ENCODE assay signal across 19 cellular contexts in genomic region chr14:24330973-24331674, GRCh38. TPM values are rescaled to one million over a fixed set of nuclear protein-coding genes. Genes with fewer than 3 reads are reported as not detected.
DNase-seq lines count a peak whose midpoint lies in the region; ATAC-seq, FAIRE-seq and TF ChIP-seq lines count a peak whose summit lies in the region.
"Had no signal": no experiment of that assay in that cellular context is flagged by ENCODE, and none has a peak within 500 bp of the region (broad histone marks: within the 10 kb centered on the region; RNA-seq: fewer than 3 reads in every experiment).

No MANE protein-coding gene starts in this region.

- peaks cover 73 to 89% (median 79%) of the 10 kb centered on the region in 3 donors for H3K4me1 Mint-ChIP-seq in CD8-positive, alpha-beta memory T cell

- peak overlapping the region in 3 of 7 donors; percentile 23 to 63 (median 37) for H3K4me3 Mint-ChIP-seq in CD8-positive, alpha-beta memory T cell

- H3K4me1 ChIP-seq in BLaER1 treated with 17β-estradiol and CSF1 and Interleukin-3, amounts not matched to agents 10 nM and 100 nM, result peaks cover 83 to 97% (median 89%) of the 10 kb centered on the region in 10 experiments
- peaks cover 74% of the 10 kb centered on the region for H3K4me1 ChIP-seq in CD8-positive, alpha-beta memory T cell (ENCODE audit: insufficient read depth, low read length)
- peaks cover 18% of the 10 kb centered on the region for H3K4me1 ChIP-seq in GM12878 (ENCODE audit: control insufficient read depth, insufficient read depth, low read length)
- peaks cover 31% of the 10 kb centered on the region for H3K4me1 ChIP-seq in mesenchymal stem cell (ENCODE audit: control insufficient read depth, insufficient read depth, low read depth, low read length)
- peaks cover 5% of the 10 kb centered on the region; the same call in 1 of the 2 replicates for H3K4me1 ChIP-seq in PC-3 (ENCODE audit: insufficient read depth, low read length)

- POLR2A ChIA-PET in CD8-positive, alpha-beta memory T cell (lab: Charles Lee), result interaction anchor here (0.5 to 2.6 kb wide), 2 partner anchors 20 to 110 kb away, joined by 3 to 9 read pairs; partner anchors contain the start of gene LTB4R
- POLR2A ChIA-PET in GM12878 (lab: Charles Lee), result no interaction called here
- POLR2A ChIA-PET in PC-3 (lab: Charles Lee; ENCODE audit: unreplicated experiment), result interaction anchor here (0.7 kb wide), 1 partner anchor 107 kb away, joined by 5 read pairs; no protein-coding TSS in a partner anchor

- peak overlapping the region; percentile 6 for H4K91ac ChIP-seq in mesenchymal stem cell (ENCODE audit: low read length)

- no peak overlapping the region for H2BK15ac ChIP-seq in mesenchymal stem cell (ENCODE audit: low read depth, poor library complexity, severe bottlenecking)

- H3K36me3 Mint-ChIP-seq in CD8-positive, alpha-beta memory T cell, result peaks cover under 1 to 4% (median 1%) of the 10 kb centered on the region in 3 donors

- no peak overlapping the region for H3K27ac ChIP-seq in BLaER1 treated with 17β-estradiol and CSF1 and Interleukin-3, amounts not matched to agents 10 nM and 100 nM
- no peak overlapping the region for H3K27ac ChIP-seq in CD8-positive, alpha-beta memory T cell (ENCODE audit: low read depth, low read length)
- H3K27ac ChIP-seq in GM12878 (ENCODE audit: control insufficient read depth, insufficient read depth), result no peak overlapping the region
- H3K27ac ChIP-seq in mesenchymal stem cell (ENCODE audit: low read length, poor library complexity, severe bottlenecking), result no peak overlapping the region
- H3K27ac ChIP-seq in PC-3 (ENCODE audit: low read length), result no peak overlapping the region
- H3K27ac ChIP-seq: C4-2B, PC-9 had no signal

- TF ChIP-seq CTCF in GM12878 (IDR thresholded peaks at IDR 0.05 in 2 of 3, conservative IDR thresholded peaks at IDR 0.05 in 1 of 3; ENCODE audit: control insufficient read depth in 2 of 3, extremely low read depth in 1 of 3, insufficient read depth in 1 of 3, low read depth in 3 of 3, low read length in 3 of 3) (no peak), PC-3 (conservative IDR thresholded peaks at IDR 0.05; ENCODE audit: low read depth, low read length) (no peak)

- no peak overlapping the region for H2AK5ac ChIP-seq in mesenchymal stem cell (ENCODE audit: low read length, severe bottlenecking)

- H2AFZ ChIP-seq in GM12878 (ENCODE audit: control insufficient read depth, low read depth, low read length), result no peak overlapping the region
- no peak overlapping the region for H2AFZ ChIP-seq in mesenchymal stem cell (ENCODE audit: low read depth, low read length)
- no peak overlapping the region for H2AFZ ChIP-seq in PC-3 (ENCODE audit: low read length)
- H2AFZ ChIP-seq: PC-9 had no signal

- no peaks in the 10 kb centered on the region for H3K9me3 Mint-ChIP-seq in CD8-positive, alpha-beta memory T cell

- peaks cover 21 to 22% of the 10 kb centered on the region in 2 donors for H3K27me3 Mint-ChIP-seq in CD8-positive, alpha-beta memory T cell

- peak overlapping the region in 10 of 11 experiments; percentile 75 to 96 (median 92); a peak in 19 of 22 replicates for H3K4me2 ChIP-seq in BLaER1 treated with 17β-estradiol and CSF1 and Interleukin-3, amounts not matched to agents 10 nM and 100 nM
- H3K4me2 ChIP-seq in GM12878 (ENCODE audit: control insufficient read depth, insufficient read depth), result no peak overlapping the region
- H3K4me2 ChIP-seq in mesenchymal stem cell (ENCODE audit: low read length, poor library complexity, severe bottlenecking), result no peak overlapping the region
- H3K4me2 ChIP-seq in PC-3 (ENCODE audit: low read length), result no peak overlapping the region
- H3K4me2 ChIP-seq: PC-9 had no signal

- peaks cover 39 to 53% (median 45%) of the 10 kb centered on the region in 11 experiments for H3K27me3 ChIP-seq in BLaER1 treated with 17β-estradiol and CSF1 and Interleukin-3, amounts not matched to agents 10 nM and 100 nM
- peaks cover 17% of the 10 kb centered on the region for H3K27me3 ChIP-seq in CD8-positive, alpha-beta memory T cell (ENCODE audit: insufficient read depth, low read length, poor library complexity, severe bottlenecking)
- H3K27me3 ChIP-seq in GM12878 (replicated peaks in 1 of 2; ENCODE audit: control insufficient read depth in 2 of 2, insufficient read depth in 2 of 2, low read length in 1 of 2) (peaks cover 2 to 12% of the 10 kb centered on the region in 2 experiments; a peak in 3 of 4 replicates), mesenchymal stem cell (ENCODE audit: control insufficient read depth in 1 of 2, insufficient read depth in 1 of 2, low read length in 2 of 2) (peaks cover 11 to 29% of the 10 kb centered on the region in 2 experiments), PC-3 (ENCODE audit: low read length) (no peaks in the 10 kb centered on the region)

- no peaks in the 10 kb centered on the region for H3F3A ChIP-seq in PC-3 (ENCODE audit: low read length, unreplicated experiment)

- peak overlapping the region in 6 of 8 donors; percentile 44 to 91 (median 82) for H3K27ac Mint-ChIP-seq in CD8-positive, alpha-beta memory T cell

- RAD21 ChIA-PET in GM12878 (lab: Charles Lee; ENCODE audit: unreplicated experiment), result interaction anchor here (0.7 to 5.0 kb wide), 5 partner anchors 20 to 106 kb away, joined by 3 to 141 read pairs (median 11); partner anchors contain the start of genes CBLN3, CIDEB, KHNYN and LTB4R

- TF ChIP-seq RAD21 in GM12878 (IDR thresholded peaks at IDR 0.05; ENCODE audit: insufficient read depth, low read depth, low read length), result no peak

- H3K14ac ChIP-seq in mesenchymal stem cell (ENCODE audit: low read length in 2 of 2), result no peak overlapping the region

- peaks cover 0 to 31% (median 11%) of the 10 kb centered on the region in 11 experiments; a peak in 10 of 22 replicates for H4K20me1 ChIP-seq in BLaER1 treated with 17β-estradiol and CSF1 and Interleukin-3, amounts not matched to agents 10 nM and 100 nM
- H4K20me1 ChIP-seq in GM12878 (ENCODE audit: control insufficient read depth, insufficient read depth), result no peaks in the 10 kb centered on the region
- no peaks in the 10 kb centered on the region for H4K20me1 ChIP-seq in PC-3 (ENCODE audit: low read length)

- DNase-seq in CD8-positive, alpha-beta memory T cell, result no peak
- DNase-seq in GM12878 (ENCODE audit: low read depth, low spot score), result no peak
- no peak for DNase-seq in mesenchymal stem cell
- DNase-seq in dedifferentiated amniotic fluid mesenchymal stem cell (ENCODE audit: extremely low spot score), result no peak
- DNase-seq in PC-3, result no peak
- DNase-seq in NCI-H2107 (lab: John Stamatoyannopoulos, UW), result no peak
- DNase-seq: DMS153, GDM1, KG1, NCI-H1417 treated with DMSO at 0.1 percent for 48 hours, NCI-H187 treated with DMSO at 0.1 percent for 48 hours, NCI-H226, PC-9 had no signal

- CTCF ChIA-PET in CD8-positive, alpha-beta memory T cell (lab: Charles Lee), result interaction anchor here (1.4 to 16.8 kb wide), 5 partner anchors 24 to 115 kb away, joined by 5 to 486 read pairs (median 52); partner anchors contain the start of genes CBLN3, CIDEB, DHRS1 and KHNYN
- CTCF ChIA-PET in GM12878 (lab: Yijun Ruan, JAX), result interaction anchor here (0.6 to 16.6 kb wide), 8 partner anchors 23 to 625 kb away, joined by 3 to 452 read pairs (median 36); partner anchors contain the start of genes CBLN3, CIDEB, KHNYN and LTB4R2
- CTCF ChIA-PET in PC-3 (lab: Charles Lee), result no interaction called here

- in situ Hi-C loops in GM12878 (cut with MboI), result loop anchor here (5.0 kb wide), 1 partner anchor 101 kb away; no protein-coding TSS in a partner anchor

- WGBS in GM12878 (ENCODE audit: insufficient coverage, insufficient replicate concordance, low lambda C conversion rate, missing lambda C conversion rate), result 66% methylated on average over 10 of the region's 10 CpGs
- 92% methylated on average over 10 of the region's 10 CpGs for WGBS in mesenchymal stem cell

- no peak for FAIRE-seq in GM12878 (lab: Jason Lieb, UNC)
- FAIRE-seq: H1 had no signal

- no peaks in the 10 kb centered on the region for H3K9me2 ChIP-seq in PC-3 (replicated peaks; ENCODE audit: low read length)

- no peak for ATAC-seq in GM12878
- ATAC-seq in GM18909 (IDR thresholded peaks at IDR 0.05; ENCODE audit: poor library complexity, unreplicated experiment), result no peak
- no peak for ATAC-seq in PC-3

- H3K18ac ChIP-seq in mesenchymal stem cell (ENCODE audit: low read depth in 1 of 2, low read length in 2 of 2), result no peak overlapping the region

- no peak overlapping the region for H3K9ac ChIP-seq in BLaER1 treated with 17β-estradiol and CSF1 and Interleukin-3, amounts not matched to agents 10 nM and 100 nM
- H3K9ac ChIP-seq in GM12878 (ENCODE audit: control insufficient read depth, insufficient read depth, low read length) (no peak overlapping the region), mesenchymal stem cell (ENCODE audit: low read length) (no peak overlapping the region), PC-3 (ENCODE audit: low read length) (no peak overlapping the region)

- H2BK12ac ChIP-seq in mesenchymal stem cell (ENCODE audit: low read length in 2 of 2), result no peak overlapping the region

- intact Hi-C loops in GM12878 (cut with micrococcal nuclease; ENCODE audit: unreplicated experiment) (loop anchor here (5.0 kb wide), 1 partner anchor 36 kb away; the partner anchor contains the start of gene NFATC4), PC-3 (cut with micrococcal nuclease) (no loop called here)

- no peaks in the 10 kb centered on the region for H3K79me1 ChIP-seq in mesenchymal stem cell (replicated peaks; ENCODE audit: low read length, poor library complexity, severe bottlenecking)

- no TSS peak for BruUV-seq in GM12878 (replicated peaks; lab: Mats Ljungman, UMichigan)
- no TSS peak for BruUV-seq in PC-3 (replicated peaks; lab: Mats Ljungman, UMichigan)

- no peak overlapping the region for H3K23ac ChIP-seq in mesenchymal stem cell (ENCODE audit: low read length in 2 of 2)

- H2BK120ac ChIP-seq in mesenchymal stem cell (ENCODE audit: low read depth, low read length), result no peak overlapping the region

- H3K36me3 ChIP-seq in BLaER1 treated with 17β-estradiol and CSF1 and Interleukin-3, amounts not matched to agents 10 nM and 100 nM, result no peaks in the 10 kb centered on the region
- no peaks in the 10 kb centered on the region for H3K36me3 ChIP-seq in CD8-positive, alpha-beta memory T cell (ENCODE audit: insufficient read depth, low read length)
- H3K36me3 ChIP-seq in GM12878 (ENCODE audit: control insufficient read depth in 2 of 2, insufficient read depth in 2 of 2, low read length in 1 of 2) (no peaks in the 10 kb centered on the region; a peak in 1 of 4 replicates), mesenchymal stem cell (ENCODE audit: control insufficient read depth in 1 of 2, insufficient read depth in 2 of 2, low read depth in 1 of 2, low read length in 2 of 2) (no peaks in the 10 kb centered on the region), PC-3 (ENCODE audit: low read depth, low read length) (no peaks in the 10 kb centered on the region)

- TF ChIP-seq POLR2A in GM12878 (IDR thresholded peaks at IDR 0.05; ENCODE audit: low read depth, low read length), result no peak

- H3K79me2 ChIP-seq in GM12878 (ENCODE audit: control insufficient read depth, insufficient read depth, low read length) (no peaks in the 10 kb centered on the region), PC-3 (ENCODE audit: low read length) (no peaks in the 10 kb centered on the region)

- no peaks in the 10 kb centered on the region for H3K9me3 ChIP-seq in BLaER1 treated with 17β-estradiol and CSF1 and Interleukin-3, amounts not matched to agents 10 nM and 100 nM (replicated peaks in 1 of 11)
- no peaks in the 10 kb centered on the region for H3K9me3 ChIP-seq in CD8-positive, alpha-beta memory T cell (ENCODE audit: low read length)
- H3K9me3 ChIP-seq in GM12878 (replicated peaks; ENCODE audit: control insufficient read depth, insufficient read depth, low read length), result no peaks in the 10 kb centered on the region
- no peaks in the 10 kb centered on the region for H3K9me3 ChIP-seq in mesenchymal stem cell (ENCODE audit: control insufficient read depth, low read length)
- H3K9me3 ChIP-seq in PC-3 (ENCODE audit: low read length), result no peaks in the 10 kb centered on the region

- no peak overlapping the region for H2BK5ac ChIP-seq in mesenchymal stem cell (ENCODE audit: low read depth, low read length, poor library complexity, severe bottlenecking)

- H3K4me3 ChIP-seq in BLaER1 treated with 17β-estradiol and CSF1 and Interleukin-3, amounts not matched to agents 10 nM and 100 nM, result no peak overlapping the region
- no peak overlapping the region for H3K4me3 ChIP-seq in CD8-positive, alpha-beta memory T cell (ENCODE audit: low read length)
- no peak overlapping the region for H3K4me3 ChIP-seq in GM12878
- H3K4me3 ChIP-seq in mesenchymal stem cell (ENCODE audit: insufficient read depth in 1 of 2, low read depth in 1 of 2, low read length in 2 of 2), result no peak overlapping the region
- H3K4me3 ChIP-seq in PC-3 (ENCODE audit: low read length), result no peak overlapping the region
- H3K4me3 ChIP-seq: PC-9 had no signal

- H3K4ac ChIP-seq in mesenchymal stem cell (ENCODE audit: low read depth in 1 of 2, low read length in 2 of 2), result no peak overlapping the region

- SMC1A ChIA-PET in GM12878 (lab: Charles Lee; ENCODE audit: uncharacterized antibody, unreplicated experiment), result interaction anchor here (3.6 to 4.9 kb wide), 2 partner anchors 100 to 104 kb away, joined by 53 to 77 read pairs; partner anchors contain the start of genes CBLN3 and KHNYN

- no peak overlapping the region for H4K8ac ChIP-seq in mesenchymal stem cell (ENCODE audit: low read length)

- TF ChIP-seq EP300 in GM12878 (IDR thresholded peaks at IDR 0.05; ENCODE audit: borderline replicate concordance in 1 of 2, control insufficient read depth in 1 of 2, low read depth in 2 of 2, low read length in 2 of 2), result no peak

RNA-seq across cellular contexts. Expression of gene ADCY4, which starts 3.7 kb away (rescaled TPM):
- 1 to 10 TPM in 1 of 2 experiments, under 1 TPM in 1; 0.84 to 1.5 TPM for total RNA-seq in CD8-positive, alpha-beta memory T cell
- 0.64 TPM for polyA plus RNA-seq in CD8-positive, alpha-beta memory T cell
- total RNA-seq in GM12878 (2013; cell fraction: nucleolus; rRNA removed), result 6.1 and 8.0 TPM in 2 replicates
- total RNA-seq in GM12878 (2014; rRNA removed), result 0.11 and 0.23 TPM in 2 replicates
- 0.46 TPM in 1 of 2 replicates, not detected in the other for total RNA-seq in GM12878 (2014; rRNA removed; fragmentation: Illumina TruSeq; extraction: Trizol)
- total RNA-seq in GM12878 (2021), result 0.87 and 1.0 TPM in 2 replicates
- polyA plus RNA-seq in GM12878 (2011; ENCODE audit: low read depth), result 0.38 TPM
- polyA plus RNA-seq in GM12878 (2011; rRNA removed), result 0.09 and 0.34 TPM in 2 replicates
- 0.12 and 0.23 TPM in 2 replicates for polyA plus RNA-seq in GM12878 (2011; cell fraction: cytosol; rRNA removed)
- 3.5 and 6.1 TPM in 2 replicates for polyA plus RNA-seq in GM12878 (2011; cell fraction: nucleus; rRNA removed)
- polyA plus RNA-seq in GM12878 (2012), result 1.0 and 1.3 TPM in 2 replicates
- 0.21 and 0.60 TPM in 2 replicates for polyA plus RNA-seq in GM12878 (2014; fragmentation: Illumina TruSeq; extraction: Trizol)
- under 1 TPM; 0.05 to 0.11 TPM for polyA plus RNA-seq in GM12878 (2014; fragmentation: Nextera tagmentation; extraction: Ambion mirVana)
- 0.19 and 1.1 TPM in 2 replicates for polyA plus RNA-seq in GM12878 (2014; rRNA removed)
- polyA plus RNA-seq in GM12878 (2016; fragmentation: Nextera tagmentation; extraction: Ambion mirVana), result under 1 TPM; 0.21 to 0.33 TPM
- 0.82 and 1.0 TPM in 2 replicates for polyA minus RNA-seq in GM12878 (2011; rRNA and poly(A)+ RNA removed)
- polyA minus RNA-seq in GM12878 (2011; cell fraction: cytosol; rRNA and poly(A)+ RNA removed), result not detected in 2 replicates
- polyA minus RNA-seq in GM12878 (2011; cell fraction: nucleus; rRNA and poly(A)+ RNA removed), result 0.73 and 2.0 TPM in 2 replicates
- 0.98 TPM for polyA plus RNA-seq in mesenchymal stem cell (2013, experiment 1 of 2)
- polyA plus RNA-seq in mesenchymal stem cell (2013, experiment 2 of 2), result 0.86 TPM
- total RNA-seq in PC-3 (2014; rRNA removed), result 0.04 TPM in 1 of 2 replicates, not detected in the other

RNA-seq across cellular contexts. Expression of gene RIPK3, which starts 8.7 kb away (rescaled TPM):
- total RNA-seq in CD8-positive, alpha-beta memory T cell, result 10 to 100 TPM; 11.6 to 12.5 TPM
- 15.4 TPM for polyA plus RNA-seq in CD8-positive, alpha-beta memory T cell
- 35.9 and 37.3 TPM in 2 replicates for total RNA-seq in GM12878 (2013; cell fraction: nucleolus; rRNA removed)
- total RNA-seq in GM12878 (2014; rRNA removed) (10.7 and 11.6 TPM in 2 replicates), GM12878 (2014; rRNA removed; fragmentation: Illumina TruSeq; extraction: Trizol) (8.3 and 8.6 TPM in 2 replicates), GM12878 (2021) (11.2 and 12.8 TPM in 2 replicates), PC-3 (2014; rRNA removed) (not detected in 2 replicates)
- 4.4 TPM for polyA plus RNA-seq in GM12878 (2011; ENCODE audit: low read depth)
- polyA plus RNA-seq in GM12878 (2011; rRNA removed) (4.4 and 6.5 TPM in 2 replicates), GM12878 (2014; fragmentation: Illumina TruSeq; extraction: Trizol) (7.4 and 8.3 TPM in 2 replicates), GM12878 (2014; fragmentation: Nextera tagmentation; extraction: Ambion mirVana) (1 to 10 TPM; 2.0 to 2.7 TPM), GM12878 (2014; rRNA removed) (13.6 and 17.1 TPM in 2 replicates), GM12878 (2016; fragmentation: Nextera tagmentation; extraction: Ambion mirVana) (1 to 10 TPM; 7.5 to 8.0 TPM)
- polyA plus RNA-seq in GM12878 (2011; cell fraction: cytosol; rRNA removed), result 5.2 and 7.4 TPM in 2 replicates
- 31.0 and 36.7 TPM in 2 replicates for polyA plus RNA-seq in GM12878 (2011; cell fraction: nucleus; rRNA removed)
- 6.6 and 8.2 TPM in 2 replicates for polyA plus RNA-seq in GM12878 (2012)
- polyA minus RNA-seq in GM12878 (2011; rRNA and poly(A)+ RNA removed), result 4.5 and 9.0 TPM in 2 replicates
- 1.3 and 2.7 TPM in 2 replicates for polyA minus RNA-seq in GM12878 (2011; cell fraction: cytosol; rRNA and poly(A)+ RNA removed)
- polyA minus RNA-seq in GM12878 (2011; cell fraction: nucleus; rRNA and poly(A)+ RNA removed), result 23.9 and 29.9 TPM in 2 replicates
- polyA plus RNA-seq in mesenchymal stem cell (2013, experiment 1 of 2), result 3.3 TPM
- 2.8 TPM for polyA plus RNA-seq in mesenchymal stem cell (2013, experiment 2 of 2)
- total RNA-seq: A673, Daoy had no signal

RNA-seq across cellular contexts. Expression of gene LTB4R, which starts 19.8 kb away (rescaled TPM):
- total RNA-seq in CD8-positive, alpha-beta memory T cell, result 10 to 100 TPM in 1 of 2 experiments, 1 to 10 TPM in 1; 9.8 to 12.3 TPM
- 10.3 TPM for polyA plus RNA-seq in CD8-positive, alpha-beta memory T cell
- 13.4 and 13.7 TPM in 2 replicates for total RNA-seq in GM12878 (2013; cell fraction: nucleolus; rRNA removed)
- 4.9 and 10.8 TPM in 2 replicates for total RNA-seq in GM12878 (2014; rRNA removed)
- 2.9 and 3.1 TPM in 2 replicates for total RNA-seq in GM12878 (2014; rRNA removed; fragmentation: Illumina TruSeq; extraction: Trizol)
- total RNA-seq in GM12878 (2021), result 6.8 and 9.2 TPM in 2 replicates
- 3.4 TPM for polyA plus RNA-seq in GM12878 (2011; ENCODE audit: low read depth)
- polyA plus RNA-seq in GM12878 (2011; rRNA removed), result 3.9 and 4.8 TPM in 2 replicates
- polyA plus RNA-seq in GM12878 (2011; cell fraction: cytosol; rRNA removed), result 2.9 and 6.0 TPM in 2 replicates
- 77.6 and 82.4 TPM in 2 replicates for polyA plus RNA-seq in GM12878 (2011; cell fraction: nucleus; rRNA removed)
- polyA plus RNA-seq in GM12878 (2012), result 6.1 and 6.6 TPM in 2 replicates
- 7.8 and 10.6 TPM in 2 replicates for polyA plus RNA-seq in GM12878 (2014; fragmentation: Illumina TruSeq; extraction: Trizol)
- 1 to 10 TPM; 1.2 to 1.7 TPM for polyA plus RNA-seq in GM12878 (2014; fragmentation: Nextera tagmentation; extraction: Ambion mirVana)
- polyA plus RNA-seq in GM12878 (2014; rRNA removed), result 14.0 and 18.3 TPM in 2 replicates
- polyA plus RNA-seq in GM12878 (2016; fragmentation: Nextera tagmentation; extraction: Ambion mirVana), result 1 to 10 TPM; 3.1 to 3.2 TPM
- polyA minus RNA-seq in GM12878 (2011; rRNA and poly(A)+ RNA removed), result 2.3 and 5.1 TPM in 2 replicates
- polyA minus RNA-seq in GM12878 (2011; cell fraction: cytosol; rRNA and poly(A)+ RNA removed), result 1.6 and 2.1 TPM in 2 replicates
- polyA minus RNA-seq in GM12878 (2011; cell fraction: nucleus; rRNA and poly(A)+ RNA removed), result 7.6 and 11.2 TPM in 2 replicates
- polyA plus RNA-seq in mesenchymal stem cell (2013, experiment 1 of 2), result 2.9 TPM
- 2.6 TPM for polyA plus RNA-seq in mesenchymal stem cell (2013, experiment 2 of 2)
- 11.6 and 13.1 TPM in 2 replicates for total RNA-seq in PC-3 (2014; rRNA removed)

RNA-seq across cellular contexts. Expression of gene LTB4R2, which starts 21.2 kb away (rescaled TPM):
- 1 to 10 TPM; 8.3 to 8.7 TPM for total RNA-seq in CD8-positive, alpha-beta memory T cell
- polyA plus RNA-seq in CD8-positive, alpha-beta memory T cell, result 2.6 TPM
- total RNA-seq in GM12878 (2013; cell fraction: nucleolus; rRNA removed), result 43.5 and 48.4 TPM in 2 replicates
- 7.8 and 10.0 TPM in 2 replicates for total RNA-seq in GM12878 (2014; rRNA removed)
- total RNA-seq in GM12878 (2014; rRNA removed; fragmentation: Illumina TruSeq; extraction: Trizol), result 2.6 and 2.8 TPM in 2 replicates
- 8.9 and 13.0 TPM in 2 replicates for total RNA-seq in GM12878 (2021)
- 1.2 TPM for polyA plus RNA-seq in GM12878 (2011; ENCODE audit: low read depth)
- 2.4 and 2.5 TPM in 2 replicates for polyA plus RNA-seq in GM12878 (2011; rRNA removed)
- 1.9 and 4.5 TPM in 2 replicates for polyA plus RNA-seq in GM12878 (2011; cell fraction: cytosol; rRNA removed)
- 58.1 and 70.5 TPM in 2 replicates for polyA plus RNA-seq in GM12878 (2011; cell fraction: nucleus; rRNA removed)
- 4.6 and 4.9 TPM in 2 replicates for polyA plus RNA-seq in GM12878 (2012)
- polyA plus RNA-seq in GM12878 (2014; fragmentation: Illumina TruSeq; extraction: Trizol), result 3.0 and 3.3 TPM in 2 replicates
- under 1 TPM; 0.06 to 0.09 TPM for polyA plus RNA-seq in GM12878 (2014; fragmentation: Nextera tagmentation; extraction: Ambion mirVana)
- 16.0 and 17.8 TPM in 2 replicates for polyA plus RNA-seq in GM12878 (2014; rRNA removed)
- 1 to 10 TPM in 1 of 2 experiments, under 1 TPM in 1; 0.96 to 1.2 TPM for polyA plus RNA-seq in GM12878 (2016; fragmentation: Nextera tagmentation; extraction: Ambion mirVana)
- 3.4 and 4.6 TPM in 2 replicates for polyA minus RNA-seq in GM12878 (2011; rRNA and poly(A)+ RNA removed)
- polyA minus RNA-seq in GM12878 (2011; cell fraction: cytosol; rRNA and poly(A)+ RNA removed), result 0.94 and 1.6 TPM in 2 replicates
- polyA minus RNA-seq in GM12878 (2011; cell fraction: nucleus; rRNA and poly(A)+ RNA removed), result 13.5 and 26.6 TPM in 2 replicates
- polyA plus RNA-seq in mesenchymal stem cell (2013, experiment 1 of 2), result 1.6 TPM
- 1.6 TPM for polyA plus RNA-seq in mesenchymal stem cell (2013, experiment 2 of 2)
- total RNA-seq in PC-3 (2014; rRNA removed), result 9.3 and 19.3 TPM in 2 replicates

RNA-seq across cellular contexts. Expression of gene CIDEB, which starts 23.3 kb away (rescaled TPM):
- 10 to 100 TPM; 12.4 to 12.7 TPM for total RNA-seq in CD8-positive, alpha-beta memory T cell
- 27.5 TPM for polyA plus RNA-seq in CD8-positive, alpha-beta memory T cell
- total RNA-seq in GM12878 (2013; cell fraction: nucleolus; rRNA removed), result 11.0 and 12.9 TPM in 2 replicates
- total RNA-seq in GM12878 (2014; rRNA removed) (4.1 and 5.5 TPM in 2 replicates), GM12878 (2014; rRNA removed; fragmentation: Illumina TruSeq; extraction: Trizol) (2.5 and 2.7 TPM in 2 replicates), GM12878 (2021) (5.1 and 5.5 TPM in 2 replicates), PC-3 (2014; rRNA removed) (not detected in 2 replicates)
- 0.64 TPM for polyA plus RNA-seq in GM12878 (2011; ENCODE audit: low read depth)
- polyA plus RNA-seq in GM12878 (2011; rRNA removed) (0.19 and 0.34 TPM in 2 replicates), GM12878 (2014; fragmentation: Illumina TruSeq; extraction: Trizol) (5.2 and 5.7 TPM in 2 replicates), GM12878 (2014; fragmentation: Nextera tagmentation; extraction: Ambion mirVana) (1 to 10 TPM in 1 of 2 experiments, under 1 TPM in 1; 0.82 to 2.3 TPM), GM12878 (2014; rRNA removed) (5.4 and 6.3 TPM in 2 replicates), GM12878 (2016; fragmentation: Nextera tagmentation; extraction: Ambion mirVana) (1 to 10 TPM; 3.1 to 3.3 TPM)
- polyA plus RNA-seq in GM12878 (2011; cell fraction: cytosol; rRNA removed), result 0.23 and 0.24 TPM in 2 replicates
- 0.23 and 0.33 TPM in 2 replicates for polyA plus RNA-seq in GM12878 (2011; cell fraction: nucleus; rRNA removed)
- polyA plus RNA-seq in GM12878 (2012), result 1.6 and 1.8 TPM in 2 replicates
- 0.26 and 0.59 TPM in 2 replicates for polyA minus RNA-seq in GM12878 (2011; rRNA and poly(A)+ RNA removed)
- not detected in 2 replicates for polyA minus RNA-seq in GM12878 (2011; cell fraction: cytosol; rRNA and poly(A)+ RNA removed)
- 0.36 and 0.96 TPM in 2 replicates for polyA minus RNA-seq in GM12878 (2011; cell fraction: nucleus; rRNA and poly(A)+ RNA removed)
- polyA plus RNA-seq in mesenchymal stem cell (2013, experiment 1 of 2), result not detected
- not detected for polyA plus RNA-seq in mesenchymal stem cell (2013, experiment 2 of 2)
- total RNA-seq: A673, H1, PC-9 had no signal

Comparison
In these comparisons a context has a peak if more than half of its experiments do, and no peak if none do; other contexts are left out.
1. H3K4me2 ChIP-seq: peak in BLaER1 treated with 17β-estradiol and CSF1 and Interleukin-3, amounts not matched to agents 10 nM and 100 nM (10 of 11); none in GM12878 (single experiment), mesenchymal stem cell (single experiment) and PC-3 (single experiment).